In the genomic region with DNA sequence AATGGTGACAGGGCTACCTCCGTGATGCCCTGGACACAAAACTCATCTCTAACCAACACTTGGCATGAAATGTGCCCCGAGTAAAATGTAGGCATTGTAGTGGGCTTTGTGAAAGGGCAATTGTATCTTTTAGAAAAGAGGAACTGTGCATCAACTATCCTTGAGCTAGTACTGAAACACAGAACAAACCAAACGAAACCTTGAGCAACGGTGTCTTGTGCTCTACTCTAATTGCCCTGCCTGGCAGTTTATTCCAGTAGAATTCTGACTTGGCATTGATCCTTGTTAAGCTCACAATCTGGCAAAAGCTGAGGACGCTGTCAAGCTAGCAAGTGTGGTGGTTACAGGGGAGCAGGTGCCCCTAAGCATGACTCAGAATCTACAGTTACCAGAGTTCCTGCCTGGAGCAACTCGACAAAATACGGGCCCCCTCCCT, we compare ENCODE assay signal across 13 cellular contexts.
A peak's percentile ranks its signal among the peaks of the same experiment; 100 is the strongest.
DNase-seq lines count a peak whose midpoint lies in the region; ATAC-seq and TF ChIP-seq lines count a peak whose summit lies in the region.
"Had no signal": no experiment of that assay in that cellular context is flagged by ENCODE, and none has a peak within 500 bp of the region (broad histone marks: within the 10 kb centered on the region; RNA-seq: fewer than 3 reads in every experiment).

No MANE protein-coding gene starts in this region.

- H3K27ac ChIP-seq in WERI-Rb-1, result no peak overlapping the region
- H3K27ac ChIP-seq: adrenal gland, lower lobe of right lung, skin epidermis had no signal

- H3K9me3 ChIP-seq in WERI-Rb-1 (ENCODE audit: severe bottlenecking), result no peaks in the 10 kb centered on the region
- H3K9me3 ChIP-seq: adrenal gland, lower lobe of right lung had no signal

- no peaks in the 10 kb centered on the region for H3K27me3 ChIP-seq in WERI-Rb-1 (ENCODE audit: insufficient read depth, low read depth, severe bottlenecking)
- H3K27me3 ChIP-seq: adrenal gland had no signal

- ATAC-seq in GM18520 (IDR thresholded peaks at IDR 0.05; ENCODE audit: unreplicated experiment), result peak; percentile 46
- ATAC-seq in HG02610 (IDR thresholded peaks at IDR 0.05; ENCODE audit: unreplicated experiment), result no peak
- ATAC-seq: K562, lower lobe of right lung had no signal

- no peak for TF ChIP-seq CTCF in WERI-Rb-1 (IDR thresholded peaks at IDR 0.05; ENCODE audit: low read depth, low read length)

- DNase-seq in HT1080 (ENCODE audit: low read depth) (peak; percentile 50), astrocyte of the hippocampus (ENCODE audit: low read depth, low spot score) (peak; percentile 53), putamen (ENCODE audit: low spot score) (peak; percentile 50), NCI-H2029 treated with DMSO at 0.1 percent for 48 hours (lab: John Stamatoyannopoulos, UW) (no peak), WERI-Rb-1 (no peak)
- DNase-seq: activated T-cell treated with anti-CD3 and anti-CD28 coated beads, Interleukin-2, amount 50 U/mL, for 48 hours; adrenal gland; CD8-positive, alpha-beta memory T cell; lower lobe of right lung had no signal

- no peak overlapping the region for H3K4me3 ChIP-seq in WERI-Rb-1 (ENCODE audit: low read depth, low read length)
- H3K4me3 ChIP-seq: adrenal gland, K562, lower lobe of right lung, skin epidermis had no signal

- H3K36me3 ChIP-seq in WERI-Rb-1, result no peaks in the 10 kb centered on the region
- H3K36me3 ChIP-seq: adrenal gland, lower lobe of right lung had no signal

Comparison
In these comparisons a context has a peak if more than half of its experiments do, and no peak if none do; other contexts are left out.
1. DNase-seq: peak in HT1080 (single experiment), astrocyte of the hippocampus (single experiment) and putamen (single experiment); none in NCI-H2029 treated with DMSO at 0.1 percent for 48 hours (single experiment) and WERI-Rb-1 (single experiment).